ENCODE assay signal across 17 cellular contexts in genomic region chr2:240300840-240301239, GRCh38.
"Had no signal": no experiment of that assay in that cellular context is flagged by ENCODE, and none has a peak within 500 bp of the region (broad histone marks: within the 10 kb centered on the region; RNA-seq: fewer than 3 reads in every experiment).

No MANE protein-coding gene starts in this region.

- H3K27ac Mint-ChIP-seq: activated CD4-positive, alpha-beta T cell treated with anti-CD3 and anti-CD28 coated beads, Interleukin-2, amount 10 ng/mL, durations not matched to agents 7 days and 5 days; activated naive CD4-positive, alpha-beta T cell treated with anti-CD3 and anti-CD28 coated beads, Interleukin-2, amount 10 ng/mL, durations not matched to agents 7 days and 5 days; activated naive CD8-positive, alpha-beta T cell treated with anti-CD3 and anti-CD28 coated beads, Interleukin-2, amount 50 U/mL, for 24 hours; activated T-cell treated with anti-CD3 and anti-CD28 coated beads, Interleukin-2, amount 50 U/mL, for 24 hours; activated T-helper 2 cell treated with anti-CD3 and anti-CD28 coated beads, Interferon-gamma antibody, Interleukin-2, Interleukin-4, amounts not matched to agents 10 μg/mL and 5 μg/mL and 100 μg/mL, durations not matched to agents 14 hours and 24 hours and 36 hours; immature natural killer cell; natural killer cell; stimulated activated naive B cell treated with anti-CD40 and anti-IgM and Interleukin-4, amounts not matched to agents 10 μg/mL and 1 μg/mL and 100 μg/mL, for 72 hours had no signal

- H3K79me2 ChIP-seq: parathyroid adenoma had no signal

- H3K4me3 Mint-ChIP-seq: activated CD4-positive, alpha-beta T cell treated with anti-CD3 and anti-CD28 coated beads, Interleukin-2, amount 10 ng/mL, durations not matched to agents 7 days and 5 days; activated naive CD4-positive, alpha-beta T cell treated with anti-CD3 and anti-CD28 coated beads, Interleukin-2, amount 10 ng/mL, durations not matched to agents 7 days and 5 days; activated naive CD8-positive, alpha-beta T cell treated with anti-CD3 and anti-CD28 coated beads, Interleukin-2, amount 50 U/mL, for 24 hours; activated T-cell treated with anti-CD3 and anti-CD28 coated beads, Interleukin-2, amount 50 U/mL, for 24 hours; immature natural killer cell; natural killer cell; stimulated activated naive B cell treated with anti-CD40 and anti-IgM and Interleukin-4, amounts not matched to agents 10 μg/mL and 1 μg/mL and 100 μg/mL, for 72 hours had no signal

- H2AFZ ChIP-seq: parathyroid adenoma had no signal

- ATAC-seq: activated naive CD8-positive, alpha-beta T cell treated with anti-CD3 and anti-CD28 coated beads, Interleukin-2, amount 50 U/mL, for 24 hours; esophagus mucosa; gastrocnemius medialis; natural killer cell; stimulated activated naive B cell treated with anti-CD40 and anti-IgM and Interleukin-4, amounts not matched to agents 10 μg/mL and 1 μg/mL and 100 μg/mL, for 72 hours had no signal

- H3K36me3 Mint-ChIP-seq: activated naive CD4-positive, alpha-beta T cell treated with anti-CD3 and anti-CD28 coated beads, Interleukin-2, amount 10 ng/mL, durations not matched to agents 7 days and 5 days; immature natural killer cell; natural killer cell; stimulated activated naive B cell treated with anti-CD40 and anti-IgM and Interleukin-4, amounts not matched to agents 10 μg/mL and 1 μg/mL and 100 μg/mL, for 72 hours had no signal

- H3K9me3 ChIP-seq: gastrocnemius medialis, neutrophil, sigmoid colon, thoracic aorta had no signal

- H3K9ac ChIP-seq: parathyroid adenoma had no signal

- H3K4me3 ChIP-seq: gastrocnemius medialis, sigmoid colon, thoracic aorta had no signal

- H3K27me3 Mint-ChIP-seq: activated CD4-positive, alpha-beta T cell treated with anti-CD3 and anti-CD28 coated beads, Interleukin-2, amount 10 ng/mL, durations not matched to agents 7 days and 5 days had no signal

- H3K9me3 Mint-ChIP-seq: activated CD4-positive, alpha-beta T cell treated with anti-CD3 and anti-CD28 coated beads, Interleukin-2, amount 10 ng/mL, durations not matched to agents 7 days and 5 days; activated naive CD4-positive, alpha-beta T cell treated with anti-CD3 and anti-CD28 coated beads, Interleukin-2, amount 10 ng/mL, durations not matched to agents 7 days and 5 days; activated naive CD8-positive, alpha-beta T cell treated with anti-CD3 and anti-CD28 coated beads, Interleukin-2, amount 50 U/mL, for 24 hours; activated T-cell treated with anti-CD3 and anti-CD28 coated beads, Interleukin-2, amount 50 U/mL, for 24 hours; activated T-helper 2 cell treated with anti-CD3 and anti-CD28 coated beads, Interferon-gamma antibody, Interleukin-2, Interleukin-4, amounts not matched to agents 10 μg/mL and 5 μg/mL and 100 μg/mL, durations not matched to agents 14 hours and 24 hours and 36 hours; immature natural killer cell; natural killer cell; stimulated activated naive B cell treated with anti-CD40 and anti-IgM and Interleukin-4, amounts not matched to agents 10 μg/mL and 1 μg/mL and 100 μg/mL, for 72 hours had no signal

- H3K4me1 ChIP-seq: gastrocnemius medialis, parathyroid adenoma, sigmoid colon had no signal

- DNase-seq: activated CD4-positive, alpha-beta T cell treated with anti-CD3 and anti-CD28 coated beads, Interleukin-2, amount 10 ng/mL, durations not matched to agents 7 days and 5 days; activated naive CD4-positive, alpha-beta T cell treated with anti-CD3 and anti-CD28 coated beads, Interleukin-2, amount 10 ng/mL, durations not matched to agents 7 days and 5 days; activated naive CD8-positive, alpha-beta T cell treated with anti-CD3 and anti-CD28 coated beads, Interleukin-2, amount 50 U/mL, for 24 hours; anterior cingulate cortex; effector CD4-positive, alpha-beta T cell; gastrocnemius medialis; immature natural killer cell; mesenchymal stem cell; natural killer cell; sigmoid colon; stimulated activated naive B cell treated with anti-CD40 and anti-IgM and Interleukin-4, amounts not matched to agents 10 μg/mL and 1 μg/mL and 100 μg/mL, for 72 hours had no signal

- H3K27me3 ChIP-seq: gastrocnemius medialis, neutrophil, sigmoid colon had no signal

- H3K36me3 ChIP-seq: gastrocnemius medialis, neutrophil, sigmoid colon, thoracic aorta had no signal

- H3K4me1 Mint-ChIP-seq: activated CD4-positive, alpha-beta T cell treated with anti-CD3 and anti-CD28 coated beads, Interleukin-2, amount 10 ng/mL, durations not matched to agents 7 days and 5 days; activated naive CD4-positive, alpha-beta T cell treated with anti-CD3 and anti-CD28 coated beads, Interleukin-2, amount 10 ng/mL, durations not matched to agents 7 days and 5 days; activated naive CD8-positive, alpha-beta T cell treated with anti-CD3 and anti-CD28 coated beads, Interleukin-2, amount 50 U/mL, for 24 hours; immature natural killer cell; natural killer cell; stimulated activated naive B cell treated with anti-CD40 and anti-IgM and Interleukin-4, amounts not matched to agents 10 μg/mL and 1 μg/mL and 100 μg/mL, for 72 hours had no signal

- H3K27ac ChIP-seq: gastrocnemius medialis, neutrophil, parathyroid adenoma, sigmoid colon, thoracic aorta had no signal
